Comparison of ENCODE assay signal across 14 cellular contexts in the genomic region with DNA sequence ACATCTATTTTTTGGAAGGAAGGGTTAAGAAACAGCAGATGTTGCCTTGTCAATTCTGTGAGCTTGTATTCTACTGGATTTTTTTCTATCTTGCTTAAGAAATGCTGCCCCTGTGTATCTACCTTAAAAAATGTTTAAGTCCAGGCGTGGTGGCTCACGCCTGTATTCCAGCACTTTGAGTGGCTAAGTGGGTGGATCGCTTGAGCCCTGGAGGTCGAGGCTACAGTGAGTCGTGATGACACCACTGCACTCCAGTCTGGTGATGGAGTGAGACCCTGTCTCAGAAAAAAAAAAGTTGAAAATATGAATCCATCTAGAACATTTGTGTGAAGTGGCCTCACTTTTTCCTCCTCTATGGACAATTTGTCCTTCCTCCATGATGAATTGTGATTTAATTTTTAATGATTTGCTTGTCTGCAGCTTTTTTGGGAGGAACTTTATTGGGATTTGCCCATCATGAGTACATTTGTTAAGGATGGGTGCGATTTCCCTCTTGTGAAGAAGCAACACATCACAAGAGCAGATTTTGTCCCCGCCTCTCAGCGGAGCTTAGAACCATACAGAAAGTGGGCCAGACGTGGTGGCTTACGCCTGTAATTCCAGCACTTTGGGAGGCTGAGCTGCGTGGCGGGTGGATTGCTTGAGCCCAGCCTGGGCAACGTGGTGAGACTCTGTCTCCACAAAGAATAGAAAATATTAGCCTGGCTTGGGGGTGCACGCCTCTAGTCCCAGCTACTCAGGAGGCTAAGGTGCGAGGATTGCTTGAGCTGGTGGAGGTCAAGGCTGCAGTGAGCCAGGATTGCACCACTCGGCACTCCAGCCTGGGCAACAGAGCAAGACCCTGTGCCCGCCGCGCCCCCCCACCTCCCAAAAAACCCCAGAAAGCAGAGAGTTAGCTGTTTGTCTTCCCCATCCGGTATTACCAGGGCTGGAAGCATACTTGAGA. TPM values are rescaled to one million over a fixed set of nuclear protein-coding genes. Genes with fewer than 3 reads are reported as not detected.
A peak's percentile ranks its signal among the peaks of the same experiment; 100 is the strongest.
DNase-seq lines count a peak whose midpoint lies in the region; TF ChIP-seq lines count a peak whose summit lies in the region.
"Had no signal": no experiment of that assay in that cellular context is flagged by ENCODE, and none has a peak within 500 bp of the region (broad histone marks: within the 10 kb centered on the region; RNA-seq: fewer than 3 reads in every experiment).

No MANE protein-coding gene starts in this region.

- H3K9me3 ChIP-seq in fibroblast of lung (ENCODE audit: control insufficient read depth, insufficient read depth, low read depth, low read length) (no peaks in the 10 kb centered on the region), sigmoid colon (no peaks in the 10 kb centered on the region)
- H3K9me3 ChIP-seq: left lung had no signal

- peaks cover 18% of the 10 kb centered on the region for H3K79me2 ChIP-seq in fibroblast of lung (ENCODE audit: control insufficient read depth, insufficient read depth, low read length)

- 96% methylated on average over 20 of the region's 20 CpGs for WGBS in sigmoid colon, 2 donors

- H3K27me3 ChIP-seq in fibroblast of lung (ENCODE audit: control insufficient read depth, insufficient read depth, low read length) (no peaks in the 10 kb centered on the region), sigmoid colon (no peaks in the 10 kb centered on the region)
- H3K27me3 ChIP-seq: left lung had no signal

- TF ChIP-seq EP300 in sigmoid colon (IDR thresholded peaks at IDR 0.05), result no peak

- CTCF ChIA-PET in GM10248 (lab: Yijun Ruan, JAX), result interaction anchor here (1.7 kb wide), 1 partner anchor 8 kb away, joined by 8 read pairs; no protein-coding TSS in a partner anchor

- H2AFZ ChIP-seq in fibroblast of lung (ENCODE audit: low read length), result no peak overlapping the region

- DNase-seq in activated effector memory CD4-positive, alpha-beta T cell treated with anti-CD3 and anti-CD28 coated beads, Interleukin-2, amount 50 U/mL, for 16 hours, result peak; percentile 54
- no peak for DNase-seq in activated effector memory CD4-positive, alpha-beta T cell treated with Interleukin-2 at 50 U/mL for 16 hours
- DNase-seq in NCI-H226, result peak; percentile 39
- DNase-seq in fibroblast of lung (ENCODE audit: low read depth in 2 of 2), result peak; percentile 28 to 33
- DNase-seq in sigmoid colon, result peak; percentile 12
- DNase-seq in nucleus accumbens (lab: John Stamatoyannopoulos, UW), result no peak
- no peak for DNase-seq in GM10248 (ENCODE audit: extremely low spot score)
- no peak for DNase-seq in amniotic stem cell (lab: John Stamatoyannopoulos, UW)
- DNase-seq: Calu3, naive B cell, NCI-H187 treated with DMSO at 0.1 percent for 48 hours, NCI-H526 treated with DMSO at 0.1 percent for 48 hours, trophoblast cell had no signal

- POLR2A ChIA-PET in GM10248 (lab: Yijun Ruan, JAX), result interaction anchor here (0.6 kb wide), 1 partner anchor 9 kb away, joined by 4 read pairs; no protein-coding TSS in a partner anchor

- no peak overlapping the region for H3K27ac ChIP-seq in fibroblast of lung (ENCODE audit: insufficient read depth, low read length)
- H3K27ac ChIP-seq in sigmoid colon, result no peak overlapping the region

- no peak for TF ChIP-seq POLR2A in sigmoid colon (IDR thresholded peaks at IDR 0.05)

- TF ChIP-seq CTCF in fibroblast of lung (conservative IDR thresholded peaks at IDR 0.05 in 1 of 2, IDR thresholded peaks at IDR 0.05 in 1 of 2; ENCODE audit: low read depth in 1 of 2, low read length in 2 of 2) (no peak), sigmoid colon (IDR thresholded peaks at IDR 0.05) (no peak), GM10248 (IDR thresholded peaks at IDR 0.05; ENCODE audit: control extremely low read depth, extremely low read depth, low read depth, missing control alignments) (no peak)

- intact Hi-C loops in sigmoid colon (cut with DNase I), result no loop called here

- no peak overlapping the region for H3K4me2 ChIP-seq in fibroblast of lung (ENCODE audit: extremely low read depth, insufficient read depth, low read length)

- H4K20me1 ChIP-seq in fibroblast of lung (ENCODE audit: control insufficient read depth, extremely low read depth, insufficient read depth, low read length), result no peaks in the 10 kb centered on the region

- peaks cover 14% of the 10 kb centered on the region for H3K4me1 ChIP-seq in fibroblast of lung (ENCODE audit: control insufficient read depth, extremely low read depth, insufficient read depth, low read length)
- H3K4me1 ChIP-seq in sigmoid colon, result peaks cover 0 to 41% (median 21%) of the 10 kb centered on the region in 4 donors

- H3K4me3 ChIP-seq in fibroblast of lung (replicated peaks in 1 of 4; ENCODE audit: control extremely low read depth in 1 of 4, insufficient read depth in 1 of 4, low read depth in 3 of 4, low read length in 4 of 4) (no peak overlapping the region), sigmoid colon (no peak overlapping the region)
- H3K4me3 ChIP-seq: left lung had no signal

- H3K9ac ChIP-seq in fibroblast of lung (ENCODE audit: insufficient read depth, low read length), result no peak overlapping the region

- peaks cover 17% of the 10 kb centered on the region for H3K36me3 ChIP-seq in fibroblast of lung (ENCODE audit: control insufficient read depth, insufficient read depth, low read length)
- peaks cover 0 to 38% (median 11%) of the 10 kb centered on the region in 4 donors for H3K36me3 ChIP-seq in sigmoid colon

RNA-seq across cellular contexts. Expression of a gene that starts 57.7 kb away (rescaled TPM):
- 84.5 and 86.2 TPM in 2 replicates for total RNA-seq in fibroblast of lung
- polyA plus RNA-seq in fibroblast of lung, result 98.7 and 117 TPM in 2 replicates
- 89.2 and 106 TPM in 2 replicates for polyA plus RNA-seq in fibroblast of lung (2012)
- polyA minus RNA-seq in fibroblast of lung (ENCODE audit: low replicate concordance), result 20.5 and 29.9 TPM in 2 replicates
- 100 to 1,000 TPM; 120 to 145 (median 129) TPM for total RNA-seq in sigmoid colon
- polyA plus RNA-seq in sigmoid colon, result 10 to 100 TPM; 71.5 to 93.9 (median 93.4) TPM

Comparison
In these comparisons a context has a peak if more than half of its experiments do, and no peak if none do; other contexts are left out.
1. DNase-seq: peak in activated effector memory CD4-positive, alpha-beta T cell treated with anti-CD3 and anti-CD28 coated beads, Interleukin-2, amount 50 U/mL, for 16 hours (single experiment), NCI-H226 (single experiment), fibroblast of lung (2 of 2) and sigmoid colon (single experiment); none in activated effector memory CD4-positive, alpha-beta T cell treated with Interleukin-2 at 50 U/mL for 16 hours (single experiment), nucleus accumbens (0 of 56), GM10248 (single experiment) and amniotic stem cell (single experiment).